22 cellular contexts compared by ENCODE assay signal in genomic region chr17:40926341-40926740, GRCh38. TPM values are rescaled to one million over a fixed set of nuclear protein-coding genes. Genes with fewer than 3 reads are reported as not detected.
A peak's percentile ranks its signal among the peaks of the same experiment; 100 is the strongest.
DNase-seq lines count a peak whose midpoint lies in the region; ATAC-seq and TF ChIP-seq lines count a peak whose summit lies in the region.
"Had no signal": no experiment of that assay in that cellular context is flagged by ENCODE, and none has a peak within 500 bp of the region (broad histone marks: within the 10 kb centered on the region; RNA-seq: fewer than 3 reads in every experiment).

No MANE protein-coding gene starts in this region.

- no peak for DNase-seq in HFFc6
- DNase-seq in foreskin melanocyte = peak; percentile 8
- no peak for DNase-seq in type B pancreatic cell (ENCODE audit: extremely low spot score, unreplicated experiment)
- no peak for DNase-seq in OCI-M1 (lab: John Stamatoyannopoulos, UW)
- no peak for DNase-seq in G401 (ENCODE audit: low spot score)
- DNase-seq: Caco-2; CD4-positive, CD25-positive, alpha-beta regulatory T cell; DND-41; GDM1; KG1; NCI-H1105; NCI-H2029 treated with DMSO at 0.1 percent for 48 hours; NCI-H345; NCI-H524; NCI-H774; NK-92 treated with Interleukin-12 subunit alpha and Interleukin-12 subunit beta, amount 100 ng/mL, for 24 hours had no signal

- H3K27me3 Mint-ChIP-seq in HFFc6 (ENCODE audit: insufficient read depth) (no peaks in the 10 kb centered on the region), type B pancreatic cell (no peaks in the 10 kb centered on the region)

- in situ Hi-C loops in G401 (cut with HindIII; ENCODE audit: low sequenced_read_pairs) = no loop called here

- peaks cover 6% of the 10 kb centered on the region; the same call in 1 of the 2 replicates for H3K36me3 Mint-ChIP-seq in HFFc6 (ENCODE audit: low read depth)
- H3K36me3 Mint-ChIP-seq in type B pancreatic cell = peaks cover 8% of the 10 kb centered on the region
- H3K36me3 Mint-ChIP-seq: CD4-positive, CD25-positive, alpha-beta regulatory T cell had no signal

- H3K4me1 Mint-ChIP-seq in HFFc6 (ENCODE audit: low read depth) = peaks cover 29% of the 10 kb centered on the region
- peaks cover 7% of the 10 kb centered on the region for H3K4me1 Mint-ChIP-seq in type B pancreatic cell (ENCODE audit: unreplicated experiment)

- H3K36me3 ChIP-seq in ES-I3 (ENCODE audit: insufficient read depth, low read length) = no peaks in the 10 kb centered on the region
- H3K36me3 ChIP-seq: HAP-1 had no signal

- H3K9ac ChIP-seq in ES-I3 (ENCODE audit: low read depth, low read length) = peak overlapping the region; percentile 22; the same call in 1 of the 2 replicates

- H3K27ac Mint-ChIP-seq in HFFc6 = peak overlapping the region; percentile 51
- H3K27ac Mint-ChIP-seq in type B pancreatic cell = peak overlapping the region; percentile 19
- H3K27ac Mint-ChIP-seq: CD4-positive, CD25-positive, alpha-beta regulatory T cell; T-helper 1 cell treated with Interleukin-12 subunit alpha and Interleukin-12 subunit beta and Interleukin-4 antibody, amounts not matched to agents 30 μg/mL and 1 μg/mL, for 36 hours had no signal

- H3K4me3 Mint-ChIP-seq in HFFc6 (peak overlapping the region; percentile 82), type B pancreatic cell (no peak overlapping the region)
- H3K4me3 Mint-ChIP-seq: CD4-positive, CD25-positive, alpha-beta regulatory T cell; T-helper 1 cell treated with Interleukin-12 subunit alpha and Interleukin-12 subunit beta and Interleukin-4 antibody, amounts not matched to agents 30 μg/mL and 1 μg/mL, for 36 hours had no signal

- H3K4me1 ChIP-seq in ES-I3 (ENCODE audit: insufficient read depth, low read length) = peaks cover 8% of the 10 kb centered on the region; the same call in 1 of the 2 replicates
- H3K4me1 ChIP-seq: HAP-1 had no signal

- H3K9me3 Mint-ChIP-seq in HFFc6 (no peaks in the 10 kb centered on the region), type B pancreatic cell (no peaks in the 10 kb centered on the region)
- H3K9me3 Mint-ChIP-seq: CD4-positive, CD25-positive, alpha-beta regulatory T cell; T-helper 1 cell treated with Interleukin-12 subunit alpha and Interleukin-12 subunit beta and Interleukin-4 antibody, amounts not matched to agents 30 μg/mL and 1 μg/mL, for 36 hours had no signal

- no peak for TF ChIP-seq CTCF in HFFc6 (IDR thresholded peaks at IDR 0.05)
- TF ChIP-seq CTCF in type B pancreatic cell (conservative IDR thresholded peaks at IDR 0.05) = no peak

- ATAC-seq in HG03025 (IDR thresholded peaks at IDR 0.05; ENCODE audit: low FRiP score, unreplicated experiment) = no peak
- ATAC-seq: Panc1 had no signal

- H3K9me3 ChIP-seq in ES-I3 (ENCODE audit: control insufficient read depth, insufficient read depth, low read length) = no peaks in the 10 kb centered on the region
- H3K9me3 ChIP-seq: Caco-2, HAP-1 had no signal

RNA-seq across cellular contexts. Expression of gene KRT23, which starts 11.1 kb away (rescaled TPM):
- total RNA-seq in HFFc6 (2021; fragmentation: NEBNext Ultra II Directional; extraction: Animal tissue kit (Norgen Biotek cat#: 25700)) = under 1 TPM in 1 of 6 experiments, not detected in 5; 0.14 TPM
- 49.7 and 464 TPM in 2 replicates for total RNA-seq in type B pancreatic cell (ENCODE audit: low replicate concordance)
- total RNA-seq in G401 (2014; rRNA removed; shearing (Covaris generic)) = not detected in 2 replicates
- total RNA-seq: A673; CD4-positive, CD25-positive, alpha-beta regulatory T cell had no signal

RNA-seq across cellular contexts. Expression of gene KRT39, which starts 40.4 kb away (rescaled TPM):
- not detected for total RNA-seq in HFFc6 (2021; fragmentation: NEBNext Ultra II Directional; extraction: Animal tissue kit (Norgen Biotek cat#: 25700))
- total RNA-seq in type B pancreatic cell (ENCODE audit: low replicate concordance) = 0.70 and 1.0 TPM in 2 replicates
- total RNA-seq in G401 (2014; rRNA removed; shearing (Covaris generic)) = not detected in 2 replicates
- total RNA-seq: A673; Caco-2; CD4-positive, CD25-positive, alpha-beta regulatory T cell had no signal

RNA-seq across cellular contexts. Expression of gene KRT20, which starts 41.3 kb away (rescaled TPM):
- not detected for total RNA-seq in HFFc6 (2021; fragmentation: NEBNext Ultra II Directional; extraction: Animal tissue kit (Norgen Biotek cat#: 25700))
- 13.0 and 41.9 TPM in 2 replicates for total RNA-seq in type B pancreatic cell (ENCODE audit: low replicate concordance)
- total RNA-seq in G401 (2014; rRNA removed; shearing (Covaris generic)) = not detected in 2 replicates
- total RNA-seq: A673; CD4-positive, CD25-positive, alpha-beta regulatory T cell had no signal

RNA-seq across cellular contexts. Expression of gene KRT40, which starts 57.8 kb away (rescaled TPM):
- total RNA-seq in HFFc6 (2021; fragmentation: NEBNext Ultra II Directional; extraction: Animal tissue kit (Norgen Biotek cat#: 25700)) = not detected
- 2.3 and 5.5 TPM in 2 replicates for total RNA-seq in type B pancreatic cell (ENCODE audit: low replicate concordance)
- total RNA-seq in G401 (2014; rRNA removed; shearing (Covaris generic)) = not detected in 2 replicates
- total RNA-seq: Caco-2; CD4-positive, CD25-positive, alpha-beta regulatory T cell had no signal

RNA-seq across cellular contexts. Expression of gene KRT12, which starts 59.3 kb away (rescaled TPM):
- not detected for total RNA-seq in HFFc6 (2021; fragmentation: NEBNext Ultra II Directional; extraction: Animal tissue kit (Norgen Biotek cat#: 25700))
- total RNA-seq in type B pancreatic cell (ENCODE audit: low replicate concordance) = not detected in 2 replicates
- total RNA-seq in G401 (2014; rRNA removed; shearing (Covaris generic)) = not detected in 2 replicates
- total RNA-seq: A673; Caco-2; CD4-positive, CD25-positive, alpha-beta regulatory T cell had no signal

Comparison
In these comparisons a context has a peak if more than half of its experiments do, and no peak if none do; other contexts are left out.
1. RNA of gene KRT23, which starts 11.1 kb away (total RNA-seq): 49.7 to 464 TPM in type B pancreatic cell; 0.14 TPM in HFFc6 and not detected in G401; every median in the first group is over 10 times any median in the second.
2. RNA of gene KRT20, which starts 41.3 kb away (total RNA-seq): 13.0 to 41.9 TPM in type B pancreatic cell; not detected in HFFc6 and not detected in G401; every median in the first group is over 10 times any median in the second.